16 cellular contexts compared by ENCODE assay signal in genomic region chr15:71669688-71670087, GRCh38.
A peak's percentile ranks its signal among the peaks of the same experiment; 100 is the strongest.
DNase-seq lines count a peak whose midpoint lies in the region; ATAC-seq and TF ChIP-seq lines count a peak whose summit lies in the region.
"Had no signal": no experiment of that assay in that cellular context is flagged by ENCODE, and none has a peak within 500 bp of the region (broad histone marks: within the 10 kb centered on the region; RNA-seq: fewer than 3 reads in every experiment).

No MANE protein-coding gene starts in this region.

- peak overlapping the region; percentile 46 for H3K27ac ChIP-seq in VCaP
- H3K27ac ChIP-seq: BLaER1 treated with 17β-estradiol and CSF1 and Interleukin-3, amounts not matched to agents 10 nM and 100 nM; GM23248; HL-60 had no signal

- peak; percentile 81 for ATAC-seq in omental fat pad (ENCODE audit: low FRiP score)
- no peak for ATAC-seq in HG02759 (IDR thresholded peaks at IDR 0.05; ENCODE audit: unreplicated experiment)
- ATAC-seq: CD8-positive, alpha-beta T cell; GM12878 had no signal

- TF ChIP-seq CTCF in VCaP (conservative IDR thresholded peaks at IDR 0.05): no peak
- no peak for TF ChIP-seq CTCF in omental fat pad (IDR thresholded peaks at IDR 0.05)

- peak; percentile 47 for DNase-seq in RPMI7951 (ENCODE audit: low read depth)
- DNase-seq in kidney glomerular epithelial cell (lab: John Stamatoyannopoulos, UW): peak; percentile 24
- DNase-seq in omental fat pad (ENCODE audit: low spot score): no peak
- no peak for DNase-seq in stimulated activated CD8-positive, alpha-beta memory T cell treated with anti-CD3 and anti-CD28 coated beads, Interleukin-4, amount 100 ng/mL, for 48 hours
- no peak for DNase-seq in SW 1271 (lab: John Stamatoyannopoulos, UW)
- DNase-seq: Calu3; CD8-positive, alpha-beta T cell; DND-41; EL; GM23248; HCEC 1CT had no signal

Comparison
In these comparisons a context has a peak if more than half of its experiments do, and no peak if none do; other contexts are left out.
1. DNase-seq: peak in RPMI7951 (single experiment) and kidney glomerular epithelial cell (single experiment); none in omental fat pad (single experiment), stimulated activated CD8-positive, alpha-beta memory T cell treated with anti-CD3 and anti-CD28 coated beads, Interleukin-4, amount 100 ng/mL, for 48 hours (single experiment) and SW 1271 (0 of 2).